In genomic region chr11:30312243-30312642, GRCh38 we compare ENCODE assay signal across 25 cellular contexts.
"Had no signal": no experiment of that assay in that cellular context is flagged by ENCODE, and none has a peak within 500 bp of the region (broad histone marks: within the 10 kb centered on the region; RNA-seq: fewer than 3 reads in every experiment).

No MANE protein-coding gene starts in this region.

- H3K27me3 ChIP-seq: ovary, right atrium auricular region, sigmoid colon, testis, tibial nerve, upper lobe of right lung, vagina had no signal

- H3K4me3 ChIP-seq: esophagus squamous epithelium, heart left ventricle, lung, neural progenitor cell, ovary, right atrium auricular region, sigmoid colon, skin epidermis, testis, tibial nerve, upper lobe of right lung, vagina had no signal

- ATAC-seq: effector memory CD8-positive, alpha-beta T cell; heart left ventricle; left colon; left ventricle myocardium superior; natural killer cell treated with Interleukin-12 subunit alpha and Interleukin-12 subunit beta and Interleukin-15 and Interleukin-18, amount 100 ng/mL, for 72 hours; stimulated activated naive B cell treated with anti-CD40 and anti-IgM and Interleukin-4, amounts not matched to agents 10 μg/mL and 1 μg/mL and 100 μg/mL, for 72 hours; stimulated activated naive CD8-positive, alpha-beta T cell treated with anti-CD3 and anti-CD28 coated beads, Interleukin-15, amount 100 ng/mL, for 72 hours; upper lobe of right lung had no signal

- H3K36me3 ChIP-seq: esophagus squamous epithelium, heart left ventricle, neural progenitor cell, ovary, right atrium auricular region, sigmoid colon, tibial nerve, upper lobe of right lung, vagina had no signal

- DNase-seq: effector memory CD8-positive, alpha-beta T cell; esophagus squamous epithelium; foreskin fibroblast; heart left ventricle; hippocampal formation; left colon; left ventricle myocardium superior; mesenchymal stem cell; midbrain; nucleus accumbens; ovary; sigmoid colon; stimulated activated CD4-positive, alpha-beta T cell treated with anti-CD3 and anti-CD28 coated beads, Interleukin-2, amount 100 ng/mL, for 24 hours; stimulated activated CD4-positive, alpha-beta T cell treated with anti-CD3 and anti-CD28 coated beads, Interleukin-4, amount 100 ng/mL, for 4 hours; stimulated activated naive B cell treated with anti-CD40 and anti-IgM and Interleukin-4, amounts not matched to agents 10 μg/mL and 1 μg/mL and 100 μg/mL, for 72 hours; stimulated activated naive CD8-positive, alpha-beta T cell treated with anti-CD3 and anti-CD28 coated beads, Interleukin-15, amount 100 ng/mL, for 72 hours; testis; upper lobe of right lung had no signal
